In the genomic region with DNA sequence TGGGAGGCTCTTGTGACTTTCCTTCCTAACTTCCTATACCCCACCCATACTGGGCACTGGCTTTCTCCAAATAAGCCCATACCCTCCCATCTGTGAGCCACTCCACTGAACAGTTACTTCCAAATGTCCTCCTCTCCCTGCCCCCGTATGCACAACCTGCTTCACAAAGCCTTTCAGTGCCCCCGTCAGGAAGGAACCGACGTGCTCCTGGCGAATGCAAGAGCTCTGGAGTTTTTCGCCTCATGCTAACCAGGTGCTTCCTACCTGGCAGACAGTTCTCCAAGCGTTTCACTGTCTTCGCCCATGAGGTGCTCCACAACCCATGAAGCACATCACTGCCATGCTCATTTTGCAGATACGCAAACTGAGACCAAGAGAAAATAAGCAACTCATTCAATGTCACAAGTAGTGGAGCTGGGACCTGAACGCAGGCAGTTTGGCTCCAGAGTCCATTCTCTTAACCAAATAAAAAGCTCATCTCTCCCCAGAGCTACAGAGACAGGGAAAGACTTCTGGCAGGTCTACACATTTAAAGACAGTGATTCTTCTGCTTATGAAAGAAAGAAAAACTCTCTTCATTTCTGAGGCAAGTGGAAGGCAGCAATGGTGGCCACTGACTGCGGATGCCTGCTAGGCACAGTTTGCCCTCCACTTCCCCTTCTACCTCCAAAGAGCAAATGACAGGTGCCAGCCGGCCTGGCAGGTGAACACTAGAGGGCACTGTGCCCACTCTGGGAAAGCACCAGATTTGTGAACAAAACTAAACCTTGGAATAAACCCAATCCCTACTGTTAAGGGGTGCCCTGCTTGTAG, we compare ENCODE assay signal across 8 cellular contexts. TPM values are rescaled to one million over a fixed set of nuclear protein-coding genes. Genes with fewer than 3 reads are reported as not detected.
DNase-seq lines count a peak whose midpoint lies in the region; ATAC-seq, FAIRE-seq and TF ChIP-seq lines count a peak whose summit lies in the region.

No MANE protein-coding gene starts in this region.

- no peaks in the 10 kb centered on the region for H3K4me1 ChIP-seq in colonic mucosa

- TF ChIP-seq CTCF in AG09309 (IDR thresholded peaks at IDR 0.05; ENCODE audit: control insufficient read depth, insufficient read depth, low read depth, low read length, missing control alignments) (peak; percentile 86), colonic mucosa (IDR thresholded peaks at IDR 0.05) (peak; percentile 86)

- FAIRE-seq in GM18507 (lab: Jason Lieb, UNC) = peak; percentile 71

- H3K4me3 ChIP-seq in AG09309 (ENCODE audit: control insufficient read depth, low read depth, low read length) = no peak overlapping the region
- H3K4me3 ChIP-seq in colonic mucosa = no peak overlapping the region

- no peaks in the 10 kb centered on the region for H3K27me3 Mint-ChIP-seq in stimulated activated naive CD8-positive, alpha-beta T cell treated with anti-CD3 and anti-CD28 coated beads, Interleukin-15, amount 100 ng/mL, for 72 hours

- DNase-seq in AG09309 (ENCODE audit: low read depth) = no peak
- peak; percentile 48 for DNase-seq in GM18507 (ENCODE audit: extremely low spot score, insufficient read length, low read depth)
- peak; percentile 84 for DNase-seq in NCI-H345 (lab: John Stamatoyannopoulos, UW)
- peak; percentile 69 to 76 for DNase-seq in activated CD4-positive, alpha-beta T cell treated with anti-CD3 and anti-CD28 coated beads for 4 hours
- DNase-seq in colonic mucosa = peak; percentile 78
- peak; percentile 61 for DNase-seq in mucosa of gallbladder (ENCODE audit: low spot score)
- DNase-seq in stimulated activated naive CD8-positive, alpha-beta T cell treated with anti-CD3 and anti-CD28 coated beads, Interleukin-15, amount 100 ng/mL, for 72 hours = peak; percentile 50 to 62

- H3K9me3 Mint-ChIP-seq in stimulated activated naive CD8-positive, alpha-beta T cell treated with anti-CD3 and anti-CD28 coated beads, Interleukin-15, amount 100 ng/mL, for 72 hours = no peaks in the 10 kb centered on the region

- no peaks in the 10 kb centered on the region for H3K27me3 ChIP-seq in colonic mucosa

- peak; percentile 76 for ATAC-seq in stimulated activated naive CD8-positive, alpha-beta T cell treated with anti-CD3 and anti-CD28 coated beads, Interleukin-15, amount 100 ng/mL, for 72 hours
- no peak for ATAC-seq in GM21515 (IDR thresholded peaks at IDR 0.05; ENCODE audit: unreplicated experiment)

- no peak overlapping the region for H3K4me3 Mint-ChIP-seq in stimulated activated naive CD8-positive, alpha-beta T cell treated with anti-CD3 and anti-CD28 coated beads, Interleukin-15, amount 100 ng/mL, for 72 hours

- peaks cover 18% of the 10 kb centered on the region for H3K4me1 Mint-ChIP-seq in stimulated activated naive CD8-positive, alpha-beta T cell treated with anti-CD3 and anti-CD28 coated beads, Interleukin-15, amount 100 ng/mL, for 72 hours

- H3K9ac ChIP-seq in colonic mucosa (ENCODE audit: low read depth in 2 of 2, low read length in 2 of 2) = no peak overlapping the region

- H3K27ac ChIP-seq in colonic mucosa = no peak overlapping the region

- no peaks in the 10 kb centered on the region for H3K9me3 ChIP-seq in colonic mucosa

- intact Hi-C loops in colonic mucosa (cut with DNase I) = loop anchor here (5.0 kb wide), 1 partner anchor 49 kb away; no protein-coding TSS in a partner anchor

- no peak overlapping the region for H3K27ac Mint-ChIP-seq in stimulated activated naive CD8-positive, alpha-beta T cell treated with anti-CD3 and anti-CD28 coated beads, Interleukin-15, amount 100 ng/mL, for 72 hours

- no peaks in the 10 kb centered on the region for H3K36me3 ChIP-seq in colonic mucosa

RNA-seq across cellular contexts. Expression of a gene that starts 23.8 kb away (rescaled TPM):
- total RNA-seq in colonic mucosa (1 to 10 TPM; 2.1 to 3.3 TPM), mucosa of gallbladder (4.0 TPM)

RNA-seq across cellular contexts. Expression of a gene that starts 44.7 kb away (rescaled TPM):
- total RNA-seq in colonic mucosa = 10 to 100 TPM; 17.5 to 25.2 TPM
- total RNA-seq in mucosa of gallbladder = 26.0 TPM

RNA-seq across cellular contexts. Expression of a gene that starts 54.5 kb away (rescaled TPM):
- 10 to 100 TPM; 60.7 to 70.0 TPM for total RNA-seq in colonic mucosa
- 52.2 TPM for total RNA-seq in mucosa of gallbladder

RNA-seq across cellular contexts. Expression of a gene that starts 59.2 kb away (rescaled TPM):
- not detected for total RNA-seq in colonic mucosa
- total RNA-seq in mucosa of gallbladder = not detected
